9 cellular contexts compared by ENCODE assay signal in the genomic region with DNA sequence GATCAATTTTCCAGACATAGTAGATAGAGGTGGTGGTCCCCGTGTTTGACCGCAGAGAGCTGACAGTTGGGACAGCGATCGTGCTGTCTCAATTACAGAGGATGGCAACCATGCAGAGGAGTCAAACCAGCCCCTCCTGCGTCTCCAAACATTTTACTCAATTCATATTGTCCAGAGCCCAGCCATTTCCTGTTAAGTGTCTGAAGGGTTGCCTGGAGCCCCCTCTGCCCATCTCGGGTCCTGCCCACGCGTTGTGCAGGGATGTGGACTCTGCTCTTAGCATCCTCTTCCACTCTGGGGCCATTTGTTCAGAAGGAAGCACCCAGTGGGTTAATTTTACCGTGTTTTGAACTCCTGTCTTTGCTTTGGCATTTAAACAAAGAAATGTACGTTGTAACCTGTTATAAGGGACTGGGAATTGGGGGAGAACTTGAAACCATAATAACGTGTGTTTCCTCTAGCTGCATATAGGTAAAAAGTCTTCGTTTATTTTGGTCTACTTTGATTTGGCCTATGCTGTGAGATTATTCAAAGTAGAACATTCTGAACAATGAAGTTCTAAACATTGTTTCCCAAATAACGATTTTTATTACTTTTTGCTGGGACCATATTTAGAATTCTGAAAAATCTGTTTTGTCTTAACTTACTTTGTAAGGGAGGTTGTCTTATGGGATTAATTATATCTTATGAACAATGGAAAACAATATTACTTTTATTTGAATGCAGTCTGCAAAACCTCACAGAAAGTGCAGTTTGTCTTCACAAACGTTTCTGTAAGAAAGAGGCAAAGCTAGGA. TPM values are rescaled to one million over a fixed set of nuclear protein-coding genes. Genes with fewer than 3 reads are reported as not detected.
DNase-seq lines count a peak whose midpoint lies in the region; TF ChIP-seq lines count a peak whose summit lies in the region.
"Had no signal": no experiment of that assay in that cellular context is flagged by ENCODE, and none has a peak within 500 bp of the region (broad histone marks: within the 10 kb centered on the region; RNA-seq: fewer than 3 reads in every experiment).

No MANE protein-coding gene starts in this region.

- H3K23ac ChIP-seq in mesenchymal stem cell (ENCODE audit: low read length in 2 of 2), result peak overlapping the region in 1 of 2 experiments; percentile 72

- H3K18ac ChIP-seq in mesenchymal stem cell (ENCODE audit: low read depth in 1 of 2, low read length in 2 of 2), result no peak overlapping the region

- H3K4me3 ChIP-seq in mammary epithelial cell (replicated peaks in 1 of 3; ENCODE audit: insufficient read depth in 1 of 3, low read depth in 2 of 3, low read length in 3 of 3) (peak overlapping the region in 1 of 3 experiments; percentile 40), mesenchymal stem cell (ENCODE audit: insufficient read depth in 1 of 2, low read depth in 1 of 2, low read length in 2 of 2) (peak overlapping the region in 1 of 2 experiments; percentile 72), testis (peak overlapping the region; percentile 67 to 68), transverse colon (peak overlapping the region in 2 of 4 donors; percentile 30 to 55)

- no peak overlapping the region for H2AK5ac ChIP-seq in mesenchymal stem cell (ENCODE audit: low read length, severe bottlenecking)

- H2AFZ ChIP-seq in mammary epithelial cell (ENCODE audit: low read depth, low read length), result no peak overlapping the region
- peak overlapping the region; percentile 42 for H2AFZ ChIP-seq in mesenchymal stem cell (ENCODE audit: low read depth, low read length)

- no peaks in the 10 kb centered on the region for H3K79me2 ChIP-seq in mammary epithelial cell (ENCODE audit: insufficient read depth, low read length)

- no peaks in the 10 kb centered on the region for H4K20me1 ChIP-seq in mammary epithelial cell (ENCODE audit: insufficient read depth, low read length)

- no peak overlapping the region for H2BK120ac ChIP-seq in mesenchymal stem cell (ENCODE audit: low read depth, low read length)

- intact Hi-C loops in mammary epithelial cell (cut with micrococcal nuclease) (no loop called here), testis (cut with DNase I; ENCODE audit: low total_unique reads) (no loop called here), transverse colon (cut with DNase I; ENCODE audit: low total_unique reads) (no loop called here)

- no peak overlapping the region for H3K14ac ChIP-seq in mesenchymal stem cell (ENCODE audit: low read length in 2 of 2)

- H2BK15ac ChIP-seq in mesenchymal stem cell (ENCODE audit: low read depth, poor library complexity, severe bottlenecking), result no peak overlapping the region

- WGBS in mammary epithelial cell (ENCODE audit: low coverage, missing lambda C conversion rate), result 31% methylated on average over 13 of the region's 14 CpGs
- WGBS in mesenchymal stem cell, result 13% methylated on average over 12 of the region's 14 CpGs
- WGBS in testis, 2 donors, result 14 to 17% methylated on average over 14 of the region's 14 CpGs
- 19 to 21% methylated on average over 9 to 14 of the region's 14 CpGs for WGBS in transverse colon (ENCODE audit: low coverage in 1 of 2), 2 donors

- H3K9ac ChIP-seq in mammary epithelial cell (ENCODE audit: insufficient read depth, low read length) (no peak overlapping the region), mesenchymal stem cell (ENCODE audit: low read length) (no peak overlapping the region)

- no peak overlapping the region for H4K8ac ChIP-seq in mesenchymal stem cell (ENCODE audit: low read length)

- H3K9me3 ChIP-seq in mammary epithelial cell (replicated peaks; ENCODE audit: insufficient read depth, low read length) (no peaks in the 10 kb centered on the region), mesenchymal stem cell (ENCODE audit: control insufficient read depth, low read length) (no peaks in the 10 kb centered on the region), testis (no peaks in the 10 kb centered on the region), transverse colon (no peaks in the 10 kb centered on the region)

- no peak for TF ChIP-seq EP300 in transverse colon (IDR thresholded peaks at IDR 0.05; ENCODE audit: low read depth)

- H3K27ac ChIP-seq in mammary epithelial cell (ENCODE audit: insufficient read depth, low read depth, low read length) (no peak overlapping the region), mesenchymal stem cell (ENCODE audit: low read length, poor library complexity, severe bottlenecking) (no peak overlapping the region), testis (peak overlapping the region in 1 of 2 donors; percentile 24), transverse colon (no peak overlapping the region)

- CTCF ChIA-PET in mammary epithelial cell (lab: Charles Lee; ENCODE audit: low non-redundant PET), result interaction anchor here (0.6 kb wide), 1 partner anchor 420 kb away, joined by 3 read pairs; no protein-coding TSS in a partner anchor

- no peak overlapping the region for H4K91ac ChIP-seq in mesenchymal stem cell (ENCODE audit: low read length)

- peak overlapping the region; percentile 88 for H3K4me2 ChIP-seq in mammary epithelial cell (ENCODE audit: insufficient read depth, low read depth, low read length)
- H3K4me2 ChIP-seq in mesenchymal stem cell (ENCODE audit: low read length, poor library complexity, severe bottlenecking), result peak overlapping the region; percentile 99

- no peaks in the 10 kb centered on the region for H3K36me3 ChIP-seq in mammary epithelial cell (ENCODE audit: insufficient read depth, low read length)
- H3K36me3 ChIP-seq in mesenchymal stem cell (ENCODE audit: control insufficient read depth in 1 of 2, insufficient read depth in 2 of 2, low read depth in 1 of 2, low read length in 2 of 2), result no peaks in the 10 kb centered on the region
- no peaks in the 10 kb centered on the region for H3K36me3 ChIP-seq in testis (ENCODE audit: low read depth, missing control alignments)
- H3K36me3 ChIP-seq in transverse colon, result no peaks in the 10 kb centered on the region

- no peak overlapping the region for H2BK5ac ChIP-seq in mesenchymal stem cell (ENCODE audit: low read depth, low read length, poor library complexity, severe bottlenecking)

- no peak for TF ChIP-seq CTCF in mammary epithelial cell (conservative IDR thresholded peaks at IDR 0.05 in 1 of 2, IDR thresholded peaks at IDR 0.05 in 1 of 2; ENCODE audit: extremely low read depth in 1 of 2, insufficient read depth in 1 of 2, low read depth in 1 of 2, low read length in 2 of 2)
- TF ChIP-seq CTCF in testis (IDR thresholded peaks at IDR 0.05), result peak in 1 of 3 experiments; percentile 2
- TF ChIP-seq CTCF in transverse colon (IDR thresholded peaks at IDR 0.05), result no peak

- DNase-seq in NCI-H82 (lab: John Stamatoyannopoulos, UW) (peak; percentile 69), NCI-H82 treated with DMSO at 0.1 percent for 48 hours (lab: John Stamatoyannopoulos, UW; ENCODE audit: unreplicated experiment) (no peak), mammary epithelial cell (no peak), mesenchymal stem cell (no peak), testis (no peak), NCI-H2227 treated with DMSO at 0.1 percent for 48 hours (lab: John Stamatoyannopoulos, UW) (no peak), transverse colon (no peak), NCI-H128 (lab: John Stamatoyannopoulos, UW; ENCODE audit: unreplicated experiment) (no peak)
- DNase-seq: activated CD4-positive, alpha-beta T cell treated with anti-CD3 and anti-CD28 coated beads for 1 hour had no signal

- in situ Hi-C loops in mammary epithelial cell (cut with MboI; ENCODE audit: low sequenced_read_pairs in 2 of 2), result loop anchor here in 1 of 2 donors (25.0 kb wide), 1 partner anchor 553 kb away; no protein-coding TSS in a partner anchor
- in situ Hi-C loops in transverse colon (cut with MboI; ENCODE audit: low pct_ligation_motif_present in 1 of 4, low pct_unique_long_range_greater_than_20kb in 1 of 4, low sequenced_read_pairs in 3 of 4), result no loop called here

- no peak for TF ChIP-seq POLR2A in testis (IDR thresholded peaks at IDR 0.05)
- no peak for TF ChIP-seq POLR2A in transverse colon (IDR thresholded peaks at IDR 0.05)

- peaks cover 7% of the 10 kb centered on the region for H3K4me1 ChIP-seq in mammary epithelial cell (ENCODE audit: insufficient read depth, low read length)
- peaks cover 22% of the 10 kb centered on the region for H3K4me1 ChIP-seq in mesenchymal stem cell (ENCODE audit: control insufficient read depth, insufficient read depth, low read depth, low read length)
- H3K4me1 ChIP-seq in testis, result peaks cover 3% of the 10 kb centered on the region
- H3K4me1 ChIP-seq in transverse colon, result peaks cover 0 to 19% (median 16%) of the 10 kb centered on the region in 4 donors

- BruUV-seq in mammary epithelial cell (replicated peaks; lab: Mats Ljungman, UMichigan), result no TSS peak

- H3K79me1 ChIP-seq in mesenchymal stem cell (replicated peaks; ENCODE audit: low read length, poor library complexity, severe bottlenecking), result no peaks in the 10 kb centered on the region

- H3K27me3 ChIP-seq in mammary epithelial cell (ENCODE audit: insufficient read depth, low read length) (peaks cover 44% of the 10 kb centered on the region), mesenchymal stem cell (ENCODE audit: control insufficient read depth in 1 of 2, insufficient read depth in 1 of 2, low read length in 2 of 2) (peaks cover 70 to 95% of the 10 kb centered on the region in 2 experiments), testis (no peaks in the 10 kb centered on the region), transverse colon (peaks cover 71% of the 10 kb centered on the region)

- H2BK12ac ChIP-seq in mesenchymal stem cell (ENCODE audit: low read length in 2 of 2), result no peak overlapping the region

- no peak overlapping the region for H3K4ac ChIP-seq in mesenchymal stem cell (ENCODE audit: low read depth in 1 of 2, low read length in 2 of 2)

- dilution Hi-C loops in mammary epithelial cell (cut with HindIII; ENCODE audit: low sequenced_read_pairs), result no loop called here

RNA-seq across cellular contexts. Expression of gene EGFLAM, which starts 0.9 kb away (rescaled TPM):
- 10 to 100 TPM; 20.6 to 26.0 TPM for total RNA-seq in mammary epithelial cell
- 0.10 TPM for polyA plus RNA-seq in mammary epithelial cell
- polyA minus RNA-seq in mammary epithelial cell, result not detected
- polyA plus RNA-seq in mesenchymal stem cell (2013, experiment 1 of 2), result 0.22 TPM
- polyA plus RNA-seq in mesenchymal stem cell (2013, experiment 2 of 2), result 0.22 TPM
- 10 to 100 TPM; 12.0 to 15.2 TPM for total RNA-seq in testis
- polyA plus RNA-seq in testis (ENCODE audit: insufficient read depth, low read depth, low replicate concordance), result 38.8 TPM
- total RNA-seq in transverse colon, result 1 to 10 TPM in 1 of 4 donors, under 1 TPM in 1, not detected in 2; 0.41 to 1.9 TPM

Comparison
In these comparisons a context has a peak if more than half of its experiments do, and no peak if none do; other contexts are left out.
1. RNA of gene EGFLAM, which starts 0.9 kb away (total RNA-seq): 20.6 to 26.0 TPM in mammary epithelial cell and 12.0 to 15.2 TPM in testis; 0.41 to 1.9 TPM in transverse colon; every median in the first group is over 4 times any median in the second.